In the genomic region with DNA sequence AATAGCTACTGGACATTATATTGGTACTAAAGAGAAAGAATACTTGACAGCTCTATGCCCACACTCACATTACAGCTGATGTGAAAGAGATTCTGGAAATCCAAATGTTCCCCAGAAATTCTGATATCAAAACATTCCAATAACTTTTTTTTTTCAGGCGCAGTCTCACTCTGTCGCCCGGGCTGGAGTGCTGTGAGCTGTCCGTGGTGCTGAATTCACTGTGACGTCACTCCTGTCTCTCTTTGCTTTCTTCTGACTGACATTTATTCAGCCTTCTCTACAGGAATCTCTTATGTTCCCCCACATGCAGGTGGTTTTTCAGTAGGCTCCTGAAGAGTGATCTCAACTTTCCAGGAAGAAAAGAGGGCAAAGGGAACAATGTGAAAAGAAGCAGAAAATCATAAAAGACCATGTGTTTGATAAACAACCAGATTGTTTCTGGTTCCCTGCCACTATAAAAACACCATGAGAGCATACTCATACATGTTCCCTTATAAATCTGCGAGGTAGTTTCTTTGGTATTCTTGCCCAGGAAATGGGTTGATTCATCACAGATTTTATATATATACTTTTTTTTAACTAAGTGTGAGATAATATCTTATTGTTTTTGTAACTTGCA, we compare ENCODE assay signal across 1 cellular context.
TF ChIP-seq lines count a peak whose summit lies in the region.

No MANE protein-coding gene starts in this region.

TF ChIP-seq in HepG2, 621 proteins besides CTCF, POLR2A, EP300 and RAD21 (continued from another document and continues in another):
- peak; percentile 65; the same call in 1 of the 2 replicates for TF ChIP-seq ZNF800 (CRISPR knock-in tag; IDR thresholded peaks at IDR 0.05)
- no peak for TF ChIP-seq BRD4 (CRISPR knock-in tag; IDR thresholded peaks at IDR 0.05)
- TF ChIP-seq SP2 (CRISPR knock-in tag; IDR thresholded peaks at IDR 0.05), result no peak
- no peak for TF ChIP-seq ZC3H13 (CRISPR knock-in tag; IDR thresholded peaks at IDR 0.05)
- peak; percentile 41; the same call in 1 of the 2 replicates for TF ChIP-seq KDM4B (CRISPR knock-in tag; IDR thresholded peaks at IDR 0.05)
- peak; percentile 94; the same call in 1 of the 2 replicates for TF ChIP-seq KLF6 (CRISPR knock-in tag; IDR thresholded peaks at IDR 0.05)
- 0 out of 2 replicates have a peak, but pooled peaks have one; percentile 51 for TF ChIP-seq BRCA1 (CRISPR knock-in tag; IDR thresholded peaks at IDR 0.05)
- TF ChIP-seq, protein P1, sequence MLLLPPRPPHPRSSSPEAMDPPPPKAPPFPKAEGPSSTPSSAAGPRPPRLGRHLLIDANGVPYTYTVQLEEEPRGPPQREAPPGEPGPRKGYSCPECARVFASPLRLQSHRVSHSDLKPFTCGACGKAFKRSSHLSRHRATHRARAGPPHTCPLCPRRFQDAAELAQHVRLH (CRISPR knock-in tag; IDR thresholded peaks at IDR 0.05; ENCODE audit: borderline replicate concordance, low read depth), result peak; percentile 83; the same call in 1 of the 2 replicates
- no peak for TF ChIP-seq YEATS4 (CRISPR knock-in tag; IDR thresholded peaks at IDR 0.05; ENCODE audit: borderline replicate concordance)
- no peak for TF ChIP-seq ASH2L (IDR thresholded peaks at IDR 0.05; ENCODE audit: insufficient read length, low read depth, low read length)
- TF ChIP-seq DMAP1 (CRISPR knock-in tag; IDR thresholded peaks at IDR 0.05), result no peak
- TF ChIP-seq ZNF672 (CRISPR knock-in tag; IDR thresholded peaks at IDR 0.05), result no peak
- no peak for TF ChIP-seq KMT2B (CRISPR knock-in tag; IDR thresholded peaks at IDR 0.05)
- no peak for TF ChIP-seq ZNF7 (CRISPR knock-in tag; IDR thresholded peaks at IDR 0.05)
- TF ChIP-seq ELF3 (CRISPR knock-in tag; IDR thresholded peaks at IDR 0.05), result peak; percentile 51; the same call in 1 of the 2 replicates
- peak; percentile 98 for TF ChIP-seq MIER2 (CRISPR knock-in tag; IDR thresholded peaks at IDR 0.05)
- no peak for TF ChIP-seq NFE2 (CRISPR knock-in tag; IDR thresholded peaks at IDR 0.05)
- TF ChIP-seq, protein P2, sequence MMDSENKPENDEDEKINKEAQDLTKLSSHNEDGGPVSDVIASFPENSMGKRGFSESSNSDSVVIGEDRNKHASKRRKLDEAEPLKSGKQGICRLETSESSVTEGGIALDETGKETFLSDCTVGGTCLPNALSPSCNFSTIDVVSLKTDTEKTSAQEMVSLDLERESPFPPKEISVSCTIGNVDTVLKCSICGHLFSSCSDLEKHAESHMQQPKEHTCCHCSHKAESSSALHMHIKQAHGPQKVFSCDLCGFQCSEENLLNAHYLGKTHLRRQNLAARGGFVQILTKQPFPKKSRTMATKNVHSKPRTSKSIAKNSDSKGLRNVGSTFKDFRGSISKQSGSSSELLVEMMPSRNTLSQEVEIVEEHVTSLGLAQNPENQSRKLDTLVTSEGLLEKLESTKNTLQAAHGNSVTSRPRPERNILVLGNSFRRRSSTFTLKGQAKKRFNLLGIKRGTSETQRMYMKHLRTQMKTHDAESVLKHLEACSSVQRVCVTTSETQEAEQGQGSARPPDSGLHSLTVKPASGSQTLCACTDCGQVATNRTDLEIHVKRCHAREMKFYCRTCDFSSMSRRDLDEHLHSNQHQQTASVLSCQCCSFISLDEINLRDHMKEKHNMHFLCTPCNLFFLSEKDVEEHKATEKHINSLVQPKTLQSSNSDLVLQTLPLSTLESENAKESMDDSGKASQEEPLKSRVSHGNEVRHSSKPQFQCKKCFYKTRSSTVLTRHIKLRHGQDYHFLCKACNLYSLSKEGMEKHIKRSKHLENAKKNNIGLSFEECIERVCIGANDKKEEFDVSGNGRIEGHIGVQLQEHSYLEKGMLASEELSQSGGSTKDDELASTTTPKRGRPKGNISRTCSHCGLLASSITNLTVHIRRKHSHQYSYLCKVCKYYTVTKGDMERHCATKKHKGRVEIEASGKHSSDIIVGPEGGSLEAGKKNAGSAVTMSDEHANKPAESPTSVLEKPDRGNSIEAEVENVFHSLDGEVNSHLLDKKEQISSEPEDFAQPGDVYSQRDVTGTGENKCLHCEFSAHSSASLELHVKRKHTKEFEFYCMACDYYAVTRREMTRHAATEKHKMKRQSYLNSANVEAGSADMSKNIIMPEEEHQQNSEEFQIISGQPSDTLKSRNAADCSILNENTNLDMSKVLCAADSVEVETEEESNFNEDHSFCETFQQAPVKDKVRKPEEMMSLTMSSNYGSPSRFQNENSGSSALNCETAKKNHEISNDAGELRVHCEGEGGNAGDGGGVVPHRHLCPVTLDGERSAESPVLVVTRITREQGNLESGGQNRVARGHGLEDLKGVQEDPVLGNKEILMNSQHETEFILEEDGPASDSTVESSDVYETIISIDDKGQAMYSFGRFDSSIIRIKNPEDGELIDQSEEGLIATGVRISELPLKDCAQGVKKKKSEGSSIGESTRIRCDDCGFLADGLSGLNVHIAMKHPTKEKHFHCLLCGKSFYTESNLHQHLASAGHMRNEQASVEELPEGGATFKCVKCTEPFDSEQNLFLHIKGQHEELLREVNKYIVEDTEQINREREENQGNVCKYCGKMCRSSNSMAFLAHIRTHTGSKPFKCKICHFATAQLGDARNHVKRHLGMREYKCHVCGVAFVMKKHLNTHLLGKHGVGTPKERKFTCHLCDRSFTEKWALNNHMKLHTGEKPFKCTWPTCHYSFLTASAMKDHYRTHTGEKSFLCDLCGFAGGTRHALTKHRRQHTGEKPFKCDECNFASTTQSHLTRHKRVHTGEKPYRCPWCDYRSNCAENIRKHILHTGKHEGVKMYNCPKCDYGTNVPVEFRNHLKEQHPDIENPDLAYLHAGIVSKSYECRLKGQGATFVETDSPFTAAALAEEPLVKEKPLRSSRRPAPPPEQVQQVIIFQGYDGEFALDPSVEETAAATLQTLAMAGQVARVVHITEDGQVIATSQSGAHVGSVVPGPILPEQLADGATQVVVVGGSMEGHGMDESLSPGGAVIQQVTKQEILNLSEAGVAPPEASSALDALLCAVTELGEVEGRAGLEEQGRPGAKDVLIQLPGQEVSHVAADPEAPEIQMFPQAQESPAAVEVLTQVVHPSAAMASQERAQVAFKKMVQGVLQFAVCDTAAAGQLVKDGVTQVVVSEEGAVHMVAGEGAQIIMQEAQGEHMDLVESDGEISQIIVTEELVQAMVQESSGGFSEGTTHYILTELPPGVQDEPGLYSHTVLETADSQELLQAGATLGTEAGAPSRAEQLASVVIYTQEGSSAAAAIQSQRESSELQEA (CRISPR knock-in tag; IDR thresholded peaks at IDR 0.05; ENCODE audit: not compliant biosample characterization), result no peak
- no peak for TF ChIP-seq ZGPAT (CRISPR knock-in tag; IDR thresholded peaks at IDR 0.05)
- TF ChIP-seq ZNF773 (CRISPR knock-in tag; IDR thresholded peaks at IDR 0.05; ENCODE audit: borderline replicate concordance), result no peak
- no peak for TF ChIP-seq ZNF251 (CRISPR knock-in tag; IDR thresholded peaks at IDR 0.05)
- TF ChIP-seq, protein P3, sequence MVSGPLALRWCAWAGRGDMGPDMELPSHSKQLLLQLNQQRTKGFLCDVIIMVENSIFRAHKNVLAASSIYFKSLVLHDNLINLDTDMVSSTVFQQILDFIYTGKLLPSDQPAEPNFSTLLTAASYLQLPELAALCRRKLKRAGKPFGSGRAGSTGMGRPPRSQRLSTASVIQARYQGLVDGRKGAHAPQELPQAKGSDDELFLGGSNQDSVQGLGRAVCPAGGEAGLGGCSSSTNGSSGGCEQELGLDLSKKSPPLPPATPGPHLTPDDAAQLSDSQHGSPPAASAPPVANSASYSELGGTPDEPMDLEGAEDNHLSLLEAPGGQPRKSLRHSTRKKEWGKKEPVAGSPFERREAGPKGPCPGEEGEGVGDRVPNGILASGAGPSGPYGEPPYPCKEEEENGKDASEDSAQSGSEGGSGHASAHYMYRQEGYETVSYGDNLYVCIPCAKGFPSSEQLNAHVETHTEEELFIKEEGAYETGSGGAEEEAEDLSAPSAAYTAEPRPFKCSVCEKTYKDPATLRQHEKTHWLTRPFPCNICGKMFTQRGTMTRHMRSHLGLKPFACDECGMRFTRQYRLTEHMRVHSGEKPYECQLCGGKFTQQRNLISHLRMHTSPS (CRISPR knock-in tag; IDR thresholded peaks at IDR 0.05; ENCODE audit: low read depth), result no peak
- TF ChIP-seq ZNF280D (CRISPR knock-in tag; IDR thresholded peaks at IDR 0.05), result 0 out of 2 replicates have a peak, but pooled peaks have one; percentile 25
- TF ChIP-seq ZMYM3 (CRISPR knock-in tag; IDR thresholded peaks at IDR 0.05), result no peak
- 0 out of 2 replicates have a peak, but pooled peaks have one; percentile 27 for TF ChIP-seq ZNF501 (CRISPR knock-in tag; IDR thresholded peaks at IDR 0.05)
- TF ChIP-seq SMC3 (IDR thresholded peaks at IDR 0.05; ENCODE audit: low read length), result no peak
- 0 out of 2 replicates have a peak, but pooled peaks have one; percentile 61 for TF ChIP-seq ZSCAN12 (CRISPR knock-in tag; IDR thresholded peaks at IDR 0.05)
- no peak for TF ChIP-seq ATAD3A (CRISPR knock-in tag; IDR thresholded peaks at IDR 0.05)
- TF ChIP-seq SIN3A (IDR thresholded peaks at IDR 0.05; ENCODE audit: borderline replicate concordance, low read depth, low read length), result no peak
- no peak for TF ChIP-seq ZBTB37 (CRISPR knock-in tag; IDR thresholded peaks at IDR 0.05)
- TF ChIP-seq, protein P4, sequence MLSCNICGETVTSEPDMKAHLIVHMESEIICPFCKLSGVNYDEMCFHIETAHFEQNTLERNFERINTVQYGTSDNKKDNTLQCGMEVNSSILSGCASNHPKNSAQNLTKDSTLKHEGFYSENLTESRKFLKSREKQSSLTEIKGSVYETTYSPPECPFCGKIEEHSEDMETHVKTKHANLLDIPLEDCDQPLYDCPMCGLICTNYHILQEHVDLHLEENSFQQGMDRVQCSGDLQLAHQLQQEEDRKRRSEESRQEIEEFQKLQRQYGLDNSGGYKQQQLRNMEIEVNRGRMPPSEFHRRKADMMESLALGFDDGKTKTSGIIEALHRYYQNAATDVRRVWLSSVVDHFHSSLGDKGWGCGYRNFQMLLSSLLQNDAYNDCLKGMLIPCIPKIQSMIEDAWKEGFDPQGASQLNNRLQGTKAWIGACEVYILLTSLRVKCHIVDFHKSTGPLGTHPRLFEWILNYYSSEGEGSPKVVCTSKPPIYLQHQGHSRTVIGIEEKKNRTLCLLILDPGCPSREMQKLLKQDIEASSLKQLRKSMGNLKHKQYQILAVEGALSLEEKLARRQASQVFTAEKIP (CRISPR knock-in tag; IDR thresholded peaks at IDR 0.05; ENCODE audit: borderline replicate concordance), result no peak
- TF ChIP-seq SAP130 (CRISPR knock-in tag; IDR thresholded peaks at IDR 0.05; ENCODE audit: low read depth), result peak; percentile 45; the same call in 1 of the 2 replicates
- TF ChIP-seq HMG20A (CRISPR knock-in tag; IDR thresholded peaks at IDR 0.05; ENCODE audit: borderline replicate concordance), result no peak
- no peak for TF ChIP-seq ZEB1 (IDR thresholded peaks at IDR 0.05; ENCODE audit: insufficient replicate concordance, low read depth)
- peak; percentile 89 for TF ChIP-seq ZNF781 (CRISPR knock-in tag; IDR thresholded peaks at IDR 0.05; ENCODE audit: borderline replicate concordance, not compliant biosample characterization)
- peak; percentile 53 for TF ChIP-seq FOSL2 (CRISPR knock-in tag; IDR thresholded peaks at IDR 0.05)
- no peak for TF ChIP-seq ZBTB7A (CRISPR knock-in tag; IDR thresholded peaks at IDR 0.05)
- no peak for TF ChIP-seq HIVEP1 (CRISPR knock-in tag; IDR thresholded peaks at IDR 0.05)
